8 cellular contexts compared by ENCODE assay signal in the genomic region with DNA sequence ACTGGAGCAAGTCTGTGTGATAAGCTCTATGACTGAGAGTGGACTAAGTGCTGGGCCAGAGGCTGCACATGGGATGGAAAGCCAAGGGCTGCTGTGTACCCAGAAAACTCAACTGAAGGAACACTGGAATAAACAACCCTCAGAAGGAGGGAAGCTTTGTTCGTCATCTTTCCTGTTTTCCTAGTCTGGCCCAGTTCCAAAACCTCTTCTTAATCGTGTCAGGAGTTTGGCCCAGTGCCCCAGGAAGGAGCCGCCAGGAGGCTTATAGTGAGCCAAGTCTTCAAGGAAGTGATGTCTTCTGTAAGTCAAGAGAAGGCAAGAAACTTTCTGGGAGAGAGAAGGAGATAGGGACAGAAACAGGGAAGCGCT. TPM values are rescaled to one million over a fixed set of nuclear protein-coding genes. Genes with fewer than 3 reads are reported as not detected.
DNase-seq lines count a peak whose midpoint lies in the region; ATAC-seq and TF ChIP-seq lines count a peak whose summit lies in the region.

No MANE protein-coding gene starts in this region.

- CTCF ChIA-PET in Calu3 (lab: Charles Lee), result interaction anchor here (1.0 to 2.2 kb wide), 5 partner anchors 12 to 27 kb away, joined by 3 to 12 read pairs (median 4); no protein-coding TSS in a partner anchor

- no peaks in the 10 kb centered on the region for H3K27me3 ChIP-seq in parathyroid adenoma (ENCODE audit: control insufficient read depth, insufficient read depth, low read length)

- no peaks in the 10 kb centered on the region for H3K79me2 ChIP-seq in parathyroid adenoma

- peak overlapping the region; percentile 56 for H3K4me3 Mint-ChIP-seq in Calu3 (ENCODE audit: low read depth, unreplicated experiment)

- no peaks in the 10 kb centered on the region for H3K36me3 ChIP-seq in parathyroid adenoma (ENCODE audit: control insufficient read depth, insufficient read depth, low read length)

- intact Hi-C loops in Calu3 (cut with micrococcal nuclease; ENCODE audit: unreplicated experiment), result no loop called here

- H3K36me3 Mint-ChIP-seq in Calu3 (ENCODE audit: insufficient read depth, unreplicated experiment), result peaks cover 30% of the 10 kb centered on the region

- H3K4me1 ChIP-seq in parathyroid adenoma, result peaks cover 5% of the 10 kb centered on the region

- no peak overlapping the region for H3K9ac ChIP-seq in parathyroid adenoma

- H2AFZ ChIP-seq in parathyroid adenoma, result no peak overlapping the region

- BruUV-seq in Calu3 (replicated peaks; lab: Mats Ljungman, UMichigan), result no TSS peak

- H3K9me3 Mint-ChIP-seq in Calu3 (ENCODE audit: low read depth, unreplicated experiment), result peaks cover 5% of the 10 kb centered on the region

- no peaks in the 10 kb centered on the region for H3K9me3 ChIP-seq in parathyroid adenoma (ENCODE audit: control insufficient read depth, low read length)

- peak overlapping the region; percentile 99 for H3K27ac Mint-ChIP-seq in Calu3 (ENCODE audit: unreplicated experiment)

- H3K27ac ChIP-seq in parathyroid adenoma, result peak overlapping the region; percentile 43

- no peaks in the 10 kb centered on the region for H3K27me3 Mint-ChIP-seq in Calu3 (ENCODE audit: unreplicated experiment)

- TF ChIP-seq CTCF in Calu3 (IDR thresholded peaks at IDR 0.05; ENCODE audit: unreplicated experiment) (no peak), epithelial cell of proximal tubule (conservative IDR thresholded peaks at IDR 0.05; ENCODE audit: low read depth, low read length) (peak; percentile 12), parathyroid adenoma (IDR thresholded peaks at IDR 0.05) (no peak)

- DNase-seq in Calu3 (peak; percentile 90), NCI-H82 treated with DMSO at 0.1 percent for 48 hours (lab: John Stamatoyannopoulos, UW; ENCODE audit: unreplicated experiment) (peak; percentile 67), epithelial cell of proximal tubule (ENCODE audit: low read depth) (peak; percentile 79), NCI-H774 (lab: John Stamatoyannopoulos, UW) (no peak), middle frontal gyrus (ENCODE audit: extremely low spot score, low spot score) (no peak)
- no peak for DNase-seq in activated CD8-positive, alpha-beta memory T cell treated with anti-CD3 and anti-CD28 coated beads for 24 hours

- H3K4me3 ChIP-seq in epithelial cell of proximal tubule (ENCODE audit: low read depth, low read length), result peak overlapping the region; percentile 31
- H3K4me3 ChIP-seq in parathyroid adenoma (ENCODE audit: low read depth, low read length), result no peak overlapping the region

- no peak for ATAC-seq in GM18907 (IDR thresholded peaks at IDR 0.05; ENCODE audit: unreplicated experiment)

- H3K4me2 ChIP-seq in parathyroid adenoma (ENCODE audit: low read length), result no peak overlapping the region

- peaks cover 62% of the 10 kb centered on the region for H3K4me1 Mint-ChIP-seq in Calu3 (ENCODE audit: low read depth, unreplicated experiment)

RNA-seq across cellular contexts. Expression of a gene that starts 23.3 kb away (rescaled TPM):
- total RNA-seq in Calu3 (2022) (129 and 152 TPM in 2 replicates), epithelial cell of proximal tubule (16.2 and 20.9 TPM in 2 replicates)

Comparison
In these comparisons a context has a peak if more than half of its experiments do, and no peak if none do; other contexts are left out.
1. DNase-seq: peak in Calu3 (single experiment), NCI-H82 treated with DMSO at 0.1 percent for 48 hours (single experiment) and epithelial cell of proximal tubule (single experiment); none in NCI-H774 (single experiment), middle frontal gyrus (single experiment) and activated CD8-positive, alpha-beta memory T cell treated with anti-CD3 and anti-CD28 coated beads for 24 hours (single experiment).